In the genomic region with DNA sequence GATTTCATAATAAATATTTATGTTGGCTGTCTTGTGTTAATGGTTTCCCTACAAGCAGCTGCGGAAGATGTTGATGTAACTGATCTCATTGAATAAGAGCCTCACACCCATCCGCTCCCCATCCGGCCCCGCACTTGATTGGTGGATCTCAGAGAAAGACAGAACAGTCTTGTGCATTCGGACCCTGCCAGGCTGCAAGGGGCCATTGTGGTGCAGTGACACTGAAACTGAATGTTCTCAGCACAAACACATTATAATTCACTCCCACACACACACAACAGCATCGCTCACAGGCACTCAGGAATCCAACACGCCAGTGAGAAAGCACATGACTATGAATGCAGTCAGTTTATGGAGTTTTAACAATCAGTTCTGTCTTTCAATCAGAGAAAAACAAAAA, we compare ENCODE assay signal across 18 cellular contexts. TPM values are rescaled to one million over a fixed set of nuclear protein-coding genes. Genes with fewer than 3 reads are reported as not detected.
DNase-seq lines count a peak whose midpoint lies in the region; ATAC-seq and TF ChIP-seq lines count a peak whose summit lies in the region.
"Had no signal": no experiment of that assay in that cellular context is flagged by ENCODE, and none has a peak within 500 bp of the region (broad histone marks: within the 10 kb centered on the region; RNA-seq: fewer than 3 reads in every experiment).

No MANE protein-coding gene starts in this region.

- WGBS in neuronal stem cell (ENCODE audit: extremely low coverage in 2 of 2, insufficient read length in 2 of 2, insufficient replicate concordance in 1 of 2), 2 donors = no CpG with 5 or more reads among the region's 7 CpGs

- no peaks in the 10 kb centered on the region for H3K27me3 Mint-ChIP-seq in activated CD4-positive, alpha-beta T cell treated with anti-CD3 and anti-CD28 coated beads for 36 hours

- H3K4me2 ChIP-seq in neuronal stem cell (ENCODE audit: insufficient read depth, low read length, poor library complexity, severe bottlenecking) (no peak overlapping the region), osteoblast (ENCODE audit: insufficient read depth, low read length) (no peak overlapping the region)
- H3K4me2 ChIP-seq: PC-9 had no signal

- POLR2A ChIA-PET in activated CD4-positive, alpha-beta T cell treated with anti-CD3 and anti-CD28 coated beads for 36 hours (lab: Charles Lee) = no interaction called here

- H3K14ac ChIP-seq in neuronal stem cell (ENCODE audit: low read length) = no peak overlapping the region

- peaks cover 1% of the 10 kb centered on the region for H3K36me3 Mint-ChIP-seq in activated CD4-positive, alpha-beta T cell treated with anti-CD3 and anti-CD28 coated beads for 36 hours (ENCODE audit: low read depth)

- no peaks in the 10 kb centered on the region for H3K79me2 ChIP-seq in osteoblast (ENCODE audit: insufficient read depth, low read length)

- ATAC-seq in activated CD4-positive, alpha-beta T cell treated with anti-CD3 and anti-CD28 coated beads for 36 hours = no peak
- no peak for ATAC-seq in GM19463 (IDR thresholded peaks at IDR 0.05; ENCODE audit: unreplicated experiment)
- ATAC-seq: esophagus mucosa had no signal

- no peak overlapping the region for H2BK15ac ChIP-seq in neuronal stem cell (ENCODE audit: low read length)

- no peak overlapping the region for H2AK5ac ChIP-seq in neuronal stem cell (ENCODE audit: low read depth, low read length)

- H2BK5ac ChIP-seq in neuronal stem cell (ENCODE audit: low read length) = no peak overlapping the region

- H4K91ac ChIP-seq in neuronal stem cell (ENCODE audit: low read depth, low read length, poor library complexity) = no peak overlapping the region

- H3K23ac ChIP-seq in neuronal stem cell (ENCODE audit: low read depth, low read length, poor library complexity) = no peak overlapping the region

- H2AFZ ChIP-seq in neuronal stem cell (ENCODE audit: low read length) (peak overlapping the region; percentile 9), osteoblast (ENCODE audit: low read length) (no peak overlapping the region)
- H2AFZ ChIP-seq: PC-9 had no signal

- no peaks in the 10 kb centered on the region for H3K79me1 ChIP-seq in neuronal stem cell (ENCODE audit: low read depth, low read length)

- no peak overlapping the region for H2BK12ac ChIP-seq in neuronal stem cell (ENCODE audit: low read length)

- H3K4me3 ChIP-seq in neuronal stem cell (ENCODE audit: low read length in 2 of 2) = no peak overlapping the region
- H3K4me3 ChIP-seq in osteoblast (ENCODE audit: insufficient read depth, low read length) = no peak overlapping the region
- H3K4me3 ChIP-seq: PC-9, SK-N-MC had no signal

- peaks cover 0 to 61% of the 10 kb centered on the region in 2 donors for H3K36me3 ChIP-seq in neuronal stem cell (replicated peaks in 1 of 2; ENCODE audit: control insufficient read depth in 2 of 2, insufficient read depth in 2 of 2, low read length in 2 of 2)
- peaks cover 28% of the 10 kb centered on the region for H3K36me3 ChIP-seq in osteoblast (ENCODE audit: insufficient read depth, low read length)
- H3K36me3 ChIP-seq: neutrophil had no signal

- H3K27me3 ChIP-seq in neuronal stem cell (ENCODE audit: control insufficient read depth in 3 of 3, insufficient read depth in 3 of 3, low read depth in 1 of 3, low read length in 3 of 3) = no peaks in the 10 kb centered on the region
- H3K27me3 ChIP-seq in osteoblast (ENCODE audit: insufficient read depth, low read length) = no peaks in the 10 kb centered on the region
- H3K27me3 ChIP-seq: neutrophil had no signal

- no peak overlapping the region for H3K9ac ChIP-seq in neuronal stem cell (ENCODE audit: low read depth, low read length, poor library complexity)

- DNase-seq in C1 segment of cervical spinal cord (lab: John Stamatoyannopoulos, UW) (peak in 13 of 14 donors; percentile 44 to 92 (median 79)), astrocyte of the hippocampus (ENCODE audit: low read depth, low spot score) (peak; percentile 58), foreskin melanocyte (peak; percentile 98), neuronal stem cell (ENCODE audit: low spot score) (no peak), osteoblast (ENCODE audit: insufficient read length, low spot score, missing footprints) (no peak), SKM-1 (lab: John Stamatoyannopoulos, UW; ENCODE audit: unreplicated experiment) (no peak)
- no peak for DNase-seq in activated CD4-positive, alpha-beta T cell treated with anti-CD3 and anti-CD28 coated beads for 36 hours
- DNase-seq: ACHN; activated CD4-positive, alpha-beta T cell treated with anti-CD3 and anti-CD28 coated beads, Interleukin-2, amount 50 U/mL, for 4 hours; Caco-2; GDM1; NCI-H187; PC-9; stimulated activated naive CD4-positive, alpha-beta T cell treated with Interleukin-2 at 50 U/mL for 16 hours had no signal

- CTCF ChIA-PET in activated CD4-positive, alpha-beta T cell treated with anti-CD3 and anti-CD28 coated beads for 36 hours (lab: Charles Lee) = no interaction called here

- TF ChIP-seq CTCF in osteoblast (IDR thresholded peaks at IDR 0.05; ENCODE audit: extremely low read depth, low read depth, low read length) = no peak

- no peak overlapping the region for H3K27ac Mint-ChIP-seq in activated CD4-positive, alpha-beta T cell treated with anti-CD3 and anti-CD28 coated beads for 36 hours

- H4K8ac ChIP-seq in neuronal stem cell (ENCODE audit: low read depth, low read length) = no peak overlapping the region

- no peak overlapping the region for H2BK120ac ChIP-seq in neuronal stem cell (ENCODE audit: low read depth, low read length)

- H3K27ac ChIP-seq in neuronal stem cell (replicated peaks; ENCODE audit: low read length) (no peak overlapping the region), osteoblast (ENCODE audit: low read depth, low read length) (no peak overlapping the region)
- H3K27ac ChIP-seq: neutrophil, PC-9, SK-N-MC had no signal

- H3K9me3 Mint-ChIP-seq in activated CD4-positive, alpha-beta T cell treated with anti-CD3 and anti-CD28 coated beads for 36 hours (ENCODE audit: low read depth) = no peaks in the 10 kb centered on the region

- H3K9me3 ChIP-seq in neuronal stem cell (replicated peaks in 1 of 2; ENCODE audit: control insufficient read depth in 2 of 2, insufficient read depth in 1 of 2, low read depth in 1 of 2, low read length in 2 of 2) = peaks cover 0 to 3% of the 10 kb centered on the region in 2 donors
- H3K9me3 ChIP-seq in osteoblast (ENCODE audit: low read depth, low read length) = no peaks in the 10 kb centered on the region
- H3K9me3 ChIP-seq: Caco-2, neutrophil had no signal

- H3K4me1 ChIP-seq in neuronal stem cell (ENCODE audit: control insufficient read depth in 2 of 2, insufficient read depth in 1 of 2, low read depth in 1 of 2, low read length in 2 of 2) = peaks cover 2 to 26% of the 10 kb centered on the region in 2 donors
- no peaks in the 10 kb centered on the region for H3K4me1 ChIP-seq in osteoblast (ENCODE audit: insufficient read depth, low read length)
- H3K4me1 ChIP-seq: Caco-2 had no signal

- intact Hi-C loops in activated CD4-positive, alpha-beta T cell treated with anti-CD3 and anti-CD28 coated beads for 36 hours (cut with DNase I, micrococcal nuclease) = no loop called here

- no peak overlapping the region for H3K4me3 Mint-ChIP-seq in activated CD4-positive, alpha-beta T cell treated with anti-CD3 and anti-CD28 coated beads for 36 hours

- no peak overlapping the region for H3K18ac ChIP-seq in neuronal stem cell (ENCODE audit: low read length)

- no peak overlapping the region for H3K4ac ChIP-seq in neuronal stem cell (ENCODE audit: low read length)

- no peaks in the 10 kb centered on the region for H3K4me1 Mint-ChIP-seq in activated CD4-positive, alpha-beta T cell treated with anti-CD3 and anti-CD28 coated beads for 36 hours

- H4K20me1 ChIP-seq in osteoblast (ENCODE audit: insufficient read depth, low read length) = no peaks in the 10 kb centered on the region

RNA-seq across cellular contexts. Expression of a gene that starts 47.8 kb away (rescaled TPM):
- polyA plus RNA-seq in neuronal stem cell (2013, experiment 1 of 2) = 7.4 TPM
- polyA plus RNA-seq in neuronal stem cell (2013, experiment 2 of 2) = 8.5 TPM
- total RNA-seq in osteoblast = 4.4 and 5.8 TPM in 2 replicates
- total RNA-seq in activated CD4-positive, alpha-beta T cell treated with anti-CD3 and anti-CD28 coated beads for 36 hours = 1 to 10 TPM; 3.0 to 3.6 TPM

Comparison
In these comparisons a context has a peak if more than half of its experiments do, and no peak if none do; other contexts are left out.
1. DNase-seq: peak in C1 segment of cervical spinal cord (13 of 14), astrocyte of the hippocampus (single experiment) and foreskin melanocyte (single experiment); none in neuronal stem cell (single experiment), osteoblast (single experiment), activated CD4-positive, alpha-beta T cell treated with anti-CD3 and anti-CD28 coated beads for 36 hours (single experiment) and SKM-1 (single experiment).